Comparison of ENCODE assay signal across 30 cellular contexts in the genomic region with DNA sequence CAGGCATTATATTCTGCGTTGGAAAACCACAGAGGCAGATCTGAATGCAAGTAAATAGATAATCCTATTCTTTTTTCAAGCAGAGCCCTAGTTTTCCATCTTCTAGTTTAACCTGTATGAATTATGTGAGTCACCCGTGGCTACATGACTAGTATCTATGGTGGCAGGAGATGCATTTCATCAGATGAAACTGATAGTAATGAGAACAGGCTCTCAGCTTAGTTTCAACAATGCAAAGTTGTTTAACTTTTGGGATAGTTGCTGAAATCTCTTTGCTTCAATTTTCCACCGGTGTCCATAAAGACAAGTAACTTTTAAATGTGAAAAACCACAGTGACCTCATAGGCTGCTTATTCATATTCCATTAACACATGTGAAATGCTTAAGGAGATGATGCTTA.
DNase-seq lines count a peak whose midpoint lies in the region; ATAC-seq, FAIRE-seq and TF ChIP-seq lines count a peak whose summit lies in the region.
"Had no signal": no experiment of that assay in that cellular context is flagged by ENCODE, and none has a peak within 500 bp of the region (broad histone marks: within the 10 kb centered on the region; RNA-seq: fewer than 3 reads in every experiment).

No MANE protein-coding gene starts in this region.

- no peak overlapping the region for H4K91ac ChIP-seq in IMR-90 (ENCODE audit: insufficient read depth, low read depth, low read length)

- no peak overlapping the region for H3K56ac ChIP-seq in IMR-90 (ENCODE audit: extremely low read depth, insufficient read depth, low read length)

- CTCF ChIA-PET in IMR-90 (lab: Yijun Ruan, JAX) = no interaction called here

- peaks cover 4% of the 10 kb centered on the region for H3K9me3 Mint-ChIP-seq in nephron progenitor cell

- H3K4me1 Mint-ChIP-seq in nephron progenitor cell = peaks cover 11% of the 10 kb centered on the region
- H3K4me1 Mint-ChIP-seq: CD4-positive, CD25-positive, alpha-beta regulatory T cell; T-helper 17 cell had no signal

- FAIRE-seq in bronchial epithelial cell (lab: Jason Lieb, UNC) = no peak
- FAIRE-seq: H1 had no signal

- TF ChIP-seq RAD21 in IMR-90 (IDR thresholded peaks at IDR 0.05; ENCODE audit: low read length) = no peak

- H3K36me3 Mint-ChIP-seq in nephron progenitor cell (ENCODE audit: low read depth) = peaks cover 4% of the 10 kb centered on the region
- H3K36me3 Mint-ChIP-seq: activated CD4-positive, alpha-beta memory T cell treated with anti-CD3 and anti-CD28 coated beads for 36 hours; CD4-positive, CD25-positive, alpha-beta regulatory T cell had no signal

- H3K9ac ChIP-seq in IMR-90 (ENCODE audit: low read depth, low read length) = no peak overlapping the region

- no peak overlapping the region for H3K18ac ChIP-seq in IMR-90 (ENCODE audit: low read depth, low read length)

- H3K23ac ChIP-seq in IMR-90 (ENCODE audit: low read depth, low read length) = no peak overlapping the region

- ATAC-seq in IMR-90 (ENCODE audit: low read depth) (0 out of 2 replicates have a peak, but pooled peaks have one; percentile 21), HG02884 (IDR thresholded peaks at IDR 0.05; ENCODE audit: unreplicated experiment) (no peak), aorta (ENCODE audit: low FRiP score) (no peak), HG03045 (IDR thresholded peaks at IDR 0.05; ENCODE audit: unreplicated experiment) (no peak)
- ATAC-seq: activated T-cell treated with anti-CD3 and anti-CD28 coated beads, Interleukin-2, amount 50 U/mL, for 72 hours; right cardiac atrium; Right ventricle myocardium inferior; SK-N-SH treated with all-trans-retinoic acid at 6 μM for 48 hours; stimulated activated naive CD8-positive, alpha-beta T cell treated with anti-CD3 and anti-CD28 coated beads, Interleukin-15, Interleukin-2, amounts not matched to agents 100 U/mL and 50 U/mL, for 24 hours; T-helper 17 cell had no signal

- intact Hi-C loops in IMR-90 (cut with micrococcal nuclease) (no loop called here), aorta (cut with DNase I) (no loop called here)

- H2BK20ac ChIP-seq in IMR-90 (ENCODE audit: low read depth, low read length) = no peak overlapping the region

- H3K79me1 ChIP-seq in IMR-90 (ENCODE audit: low read depth in 1 of 2, low read length in 2 of 2) = no peaks in the 10 kb centered on the region

- no peaks in the 10 kb centered on the region for H3K27me3 Mint-ChIP-seq in nephron progenitor cell (ENCODE audit: low read depth, poor library complexity)
- H3K27me3 Mint-ChIP-seq: activated CD4-positive, alpha-beta memory T cell treated with anti-CD3 and anti-CD28 coated beads for 36 hours; CD4-positive, CD25-positive, alpha-beta regulatory T cell; T-helper 17 cell had no signal

- no peak overlapping the region for H3K4me2 ChIP-seq in IMR-90 (ENCODE audit: low read depth, low read length)

- dilution Hi-C loops in IMR-90 (cut with HindIII; ENCODE audit: low sequenced_read_pairs, unreplicated experiment) = no loop called here

- H3K27ac ChIP-seq in IMR-90 (ENCODE audit: insufficient read depth, low read length) (no peak overlapping the region), aorta (ENCODE audit: low read depth in 1 of 2, low read length in 2 of 2) (no peak overlapping the region)
- H3K27ac ChIP-seq: neutrophil had no signal

- H2AFZ ChIP-seq in IMR-90 (replicated peaks; ENCODE audit: low read length, poor library complexity) = no peak overlapping the region

- no peak for TF ChIP-seq POLR2A in IMR-90 (IDR thresholded peaks at IDR 0.05; ENCODE audit: low read depth, low read length)

- H3K9me3 ChIP-seq in IMR-90 (ENCODE audit: control insufficient read depth, insufficient read depth, low read length) (no peaks in the 10 kb centered on the region; the same call in 1 of the 2 replicates), aorta (ENCODE audit: control insufficient read depth, low read length) (no peaks in the 10 kb centered on the region)
- H3K9me3 ChIP-seq: neutrophil had no signal

- H4K8ac ChIP-seq in IMR-90 (ENCODE audit: low read depth in 2 of 2, low read length in 2 of 2) = no peak overlapping the region

- POLR2A ChIA-PET in IMR-90 (lab: Charles Lee; ENCODE audit: unreplicated experiment) = no interaction called here

- DNase-seq in AG10803 (ENCODE audit: low read depth) = peak; percentile 53
- DNase-seq in IMR-90 = peak; percentile 62
- peak; percentile 40 for DNase-seq in bronchial epithelial cell (ENCODE audit: low read depth)
- DNase-seq in glomerular visceral epithelial cell (ENCODE audit: extremely low spot score) = peak; percentile 73
- no peak for DNase-seq in nephron progenitor cell
- DNase-seq in aorta = no peak
- DNase-seq: activated CD4-positive, alpha-beta memory T cell treated with anti-CD3 and anti-CD28 coated beads for 36 hours; activated CD4-positive, CD25-positive, alpha-beta regulatory T cell treated with anti-CD3 and anti-CD28 coated beads, Interleukin-2, amount 50 U/mL, for 72 hours; activated naive CD4-positive, alpha-beta T cell treated with Interleukin-2 at 50 U/mL for 16 hours; activated T-cell treated with anti-CD3 and anti-CD28 coated beads, Interleukin-2, amount 50 U/mL, for 72 hours; Calu3; CD4-positive, CD25-positive, alpha-beta regulatory T cell; DMS79 treated with DMSO at 0.1 percent for 48 hours; foreskin melanocyte; HFFc6; KG1; NCI-H2029; NCI-H524 treated with DMSO at 0.1 percent for 48 hours; OCI-M1; posterior cingulate gyrus; right cardiac atrium; stimulated activated CD4-positive, alpha-beta T cell treated with anti-CD3 and anti-CD28 coated beads, Interleukin-1b, Interleukin-23, amount 100 ng/mL, for 48 hours; stimulated activated naive CD8-positive, alpha-beta T cell treated with anti-CD3 and anti-CD28 coated beads, Interleukin-15, Interleukin-2, amounts not matched to agents 100 U/mL and 50 U/mL, for 24 hours; T-helper 17 cell had no signal

- no peak overlapping the region for H3K4ac ChIP-seq in IMR-90 (ENCODE audit: low read depth, low read length)

- no peaks in the 10 kb centered on the region for H4K20me1 ChIP-seq in IMR-90 (ENCODE audit: insufficient read depth, low read length)

- H3K4me1 ChIP-seq in IMR-90 (ENCODE audit: control insufficient read depth, insufficient read depth, low read length) (no peaks in the 10 kb centered on the region), aorta (ENCODE audit: control insufficient read depth in 1 of 2, insufficient read depth in 2 of 2, low read length in 2 of 2) (peaks cover 2 to 4% of the 10 kb centered on the region in 2 donors)

- no TSS peak for BruUV-seq in IMR-90 (replicated peaks; lab: Mats Ljungman, UMichigan)

- TF ChIP-seq CTCF in AG10803 (conservative IDR thresholded peaks at IDR 0.05; ENCODE audit: low read length) = no peak
- no peak for TF ChIP-seq CTCF in IMR-90 (conservative IDR thresholded peaks at IDR 0.05; ENCODE audit: low read depth, low read length)
- no peak for TF ChIP-seq CTCF in bronchial epithelial cell (IDR thresholded peaks at IDR 0.05; ENCODE audit: insufficient read depth, low read length, severe bottlenecking)
- no peak for TF ChIP-seq CTCF in nephron progenitor cell (IDR thresholded peaks at IDR 0.05)

- no peak overlapping the region for H2BK120ac ChIP-seq in IMR-90 (ENCODE audit: low read depth, low read length)

- no peak overlapping the region for H2BK5ac ChIP-seq in IMR-90 (ENCODE audit: low read depth, low read length, poor library complexity, severe bottlenecking)

- no peak overlapping the region for H4K5ac ChIP-seq in IMR-90 (ENCODE audit: low read depth, low read length)

- no peak overlapping the region for H2AK9ac ChIP-seq in IMR-90 (replicated peaks; ENCODE audit: low read depth, low read length, poor library complexity)

- no peak overlapping the region for H2AK5ac ChIP-seq in IMR-90 (ENCODE audit: low read depth, low read length)

- no peak overlapping the region for H3K14ac ChIP-seq in IMR-90 (replicated peaks; ENCODE audit: low read depth, low read length)

- no peak overlapping the region for H3K4me3 Mint-ChIP-seq in nephron progenitor cell
- H3K4me3 Mint-ChIP-seq: activated CD4-positive, alpha-beta memory T cell treated with anti-CD3 and anti-CD28 coated beads for 36 hours; activated T-cell treated with anti-CD3 and anti-CD28 coated beads, Interleukin-2, amount 50 U/mL, for 72 hours; CD4-positive, CD25-positive, alpha-beta regulatory T cell; HFFc6; T-helper 17 cell had no signal

- H2BK15ac ChIP-seq in IMR-90 (ENCODE audit: low read depth, low read length) = no peak overlapping the region

- H3K36me3 ChIP-seq in IMR-90 (ENCODE audit: control insufficient read depth, insufficient read depth, low read length) = no peaks in the 10 kb centered on the region
- H3K36me3 ChIP-seq in bronchial epithelial cell (ENCODE audit: control insufficient read depth, insufficient read depth, low read length) = no peaks in the 10 kb centered on the region
- H3K36me3 ChIP-seq in aorta (ENCODE audit: control insufficient read depth in 1 of 2, insufficient read depth in 2 of 2, low read length in 1 of 2) = no peaks in the 10 kb centered on the region
- H3K36me3 ChIP-seq: neutrophil had no signal

- no CpG with 5 or more reads among the region's 3 CpGs for WGBS in IMR-90 (ENCODE audit: extremely low coverage in 2 of 2, insufficient read length in 1 of 2), 2 experiments
- WGBS in aorta, 2 donors = 82 to 84% methylated on average over 3 of the region's 3 CpGs

- H3K27ac Mint-ChIP-seq in nephron progenitor cell = no peak overlapping the region
- H3K27ac Mint-ChIP-seq: activated CD4-positive, alpha-beta memory T cell treated with anti-CD3 and anti-CD28 coated beads for 36 hours; activated T-cell treated with anti-CD3 and anti-CD28 coated beads, Interleukin-2, amount 50 U/mL, for 72 hours; CD4-positive, CD25-positive, alpha-beta regulatory T cell; HFFc6; T-helper 17 cell had no signal

- H3K4me3 ChIP-seq in AG10803 (ENCODE audit: low read length) (no peak overlapping the region), IMR-90 (ENCODE audit: insufficient read depth, low read depth, low read length) (no peak overlapping the region), bronchial epithelial cell (ENCODE audit: low read depth, low read length) (no peak overlapping the region), aorta (ENCODE audit: low read length in 2 of 2) (no peak overlapping the region)

- in situ Hi-C loops in IMR-90 (cut with MboI; ENCODE audit: low sequenced_read_pairs) = no loop called here

- H3K27me3 ChIP-seq in IMR-90 (ENCODE audit: control insufficient read depth, insufficient read depth, low read length) (no peaks in the 10 kb centered on the region), bronchial epithelial cell (ENCODE audit: control insufficient read depth, insufficient read depth, low read length) (no peaks in the 10 kb centered on the region), aorta (ENCODE audit: control insufficient read depth in 1 of 2, insufficient read depth in 2 of 2, low read length in 1 of 2) (no peaks in the 10 kb centered on the region)
- H3K27me3 ChIP-seq: neutrophil had no signal

- H3K9me1 ChIP-seq in IMR-90 (ENCODE audit: insufficient read depth, low read length) = no peaks in the 10 kb centered on the region

TF ChIP-seq in IMR-90, 13 proteins besides CTCF, POLR2A, EP300 and RAD21:
- TF ChIP-seq MXI1 (IDR thresholded peaks at IDR 0.05; ENCODE audit: borderline replicate concordance, low read depth, low read length) (no peak), CHD1 (IDR thresholded peaks at IDR 0.05; ENCODE audit: low read depth, low read length) (no peak), NFE2L2 (IDR thresholded peaks at IDR 0.05; ENCODE audit: low read depth, low read length) (no peak), MAFK (IDR thresholded peaks at IDR 0.05; ENCODE audit: low read depth, low read length) (no peak)

Comparison
In these comparisons a context has a peak if more than half of its experiments do, and no peak if none do; other contexts are left out.
1. DNase-seq: peak in AG10803 (single experiment), IMR-90 (single experiment), bronchial epithelial cell (single experiment) and glomerular visceral epithelial cell (single experiment); none in nephron progenitor cell (single experiment) and aorta (0 of 2).